ENCODE assay signal across 2 cellular contexts in genomic region chr5:135264451-135265445, GRCh38.
TF ChIP-seq lines count a peak whose summit lies in the region.

No MANE protein-coding gene starts in this region.

TF ChIP-seq in A549, 52 proteins besides CTCF, POLR2A, EP300 and RAD21:
- TF ChIP-seq NFE2L2 (conservative IDR thresholded peaks at IDR 0.05; ENCODE audit: low read length) (no peak), TFCP2L1 (CRISPR knock-in tag; IDR thresholded peaks at IDR 0.05) (no peak), HOXB5 (CRISPR knock-in tag; IDR thresholded peaks at IDR 0.05) (no peak), RCOR1 (IDR thresholded peaks at IDR 0.05; ENCODE audit: low read depth, low read length) (no peak)

TF ChIP-seq in endothelial cell of umbilical vein, 7 proteins besides CTCF, POLR2A, EP300 and RAD21:
- no peak for TF ChIP-seq EZH2 (IDR thresholded peaks at IDR 0.05; ENCODE audit: borderline replicate concordance, low read depth, low read length, severe bottlenecking)
- TF ChIP-seq POLR2AphosphoS5 (IDR thresholded peaks at IDR 0.05; ENCODE audit: insufficient read depth, low read depth, low read length) = no peak
- no peak for TF ChIP-seq GATA2 (IDR thresholded peaks at IDR 0.05; ENCODE audit: insufficient read depth, insufficient read length, low read depth, low read length)
- no peak for TF ChIP-seq FOS (IDR thresholded peaks at IDR 0.05; ENCODE audit: borderline replicate concordance, insufficient read depth, low read length)
- TF ChIP-seq JUN (IDR thresholded peaks at IDR 0.05; ENCODE audit: borderline replicate concordance, insufficient read depth, insufficient read length, low read depth) = no peak
- no peak for TF ChIP-seq MYC (IDR thresholded peaks at IDR 0.05; ENCODE audit: low read depth, low read length)
- TF ChIP-seq, protein P1, sequence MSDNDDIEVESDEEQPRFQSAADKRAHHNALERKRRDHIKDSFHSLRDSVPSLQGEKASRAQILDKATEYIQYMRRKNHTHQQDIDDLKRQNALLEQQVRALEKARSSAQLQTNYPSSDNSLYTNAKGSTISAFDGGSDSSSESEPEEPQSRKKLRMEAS (IDR thresholded peaks at IDR 0.05; ENCODE audit: insufficient read depth, insufficient read length) = no peak
TF ChIP-seq in endothelial cell of umbilical vein: peak in this region for 0.
